In genomic region chr21:32803651-32804050, GRCh38 we compare ENCODE assay signal across 19 cellular contexts. TPM values are rescaled to one million over a fixed set of nuclear protein-coding genes. Genes with fewer than 3 reads are reported as not detected.
DNase-seq lines count a peak whose midpoint lies in the region.
"Had no signal": no experiment of that assay in that cellular context is flagged by ENCODE, and none has a peak within 500 bp of the region (broad histone marks: within the 10 kb centered on the region; RNA-seq: fewer than 3 reads in every experiment).

No MANE protein-coding gene starts in this region.

- no peaks in the 10 kb centered on the region for H3K27me3 ChIP-seq in Karpas-422 (ENCODE audit: low read length)
- H3K27me3 ChIP-seq: Peyer's patch, stomach, uterus had no signal

- H3K27ac ChIP-seq in Karpas-422 (ENCODE audit: low read length), result no peak overlapping the region
- H3K27ac ChIP-seq: Peyer's patch, stomach had no signal

- no peaks in the 10 kb centered on the region for H3K4me1 ChIP-seq in Karpas-422 (ENCODE audit: low read length)
- H3K4me1 ChIP-seq: stomach, uterus had no signal

- no peak overlapping the region for H2AFZ ChIP-seq in Karpas-422 (ENCODE audit: low read length)

- intact Hi-C loops in posterior vena cava (cut with DNase I), result no loop called here

- no peak overlapping the region for H3K4me3 ChIP-seq in Karpas-422 (ENCODE audit: low read length)
- H3K4me3 ChIP-seq: lung, Peyer's patch, stomach, uterus had no signal

- peak; percentile 7 for DNase-seq in activated CD4-positive, alpha-beta T cell treated with anti-CD3 and anti-CD28 coated beads for 48 hours
- DNase-seq in activated CD4-positive, alpha-beta T cell treated with anti-CD3 and anti-CD28 coated beads, Interleukin-2, amount 50 U/mL, for 4 hours, result no peak
- peak; percentile 50 for DNase-seq in OCI-M1 (lab: John Stamatoyannopoulos, UW)
- DNase-seq in fibroblast of peridontal ligament (ENCODE audit: extremely low read depth), result peak; percentile 9
- no peak for DNase-seq in Karpas-422
- no peak for DNase-seq in stimulated activated CD4-positive, alpha-beta T cell treated with anti-CD3 and anti-CD28 coated beads, Interleukin-12 subunit alpha, Interleukin-12 subunit beta, amount 100 ng/mL, for 4 hours
- no peak for DNase-seq in NCI-H2227 (lab: John Stamatoyannopoulos, UW; ENCODE audit: unreplicated experiment)
- DNase-seq in posterior vena cava (ENCODE audit: low spot score), result no peak
- DNase-seq: activated B cell treated with CpG ODN at 0.5 μM for 24 hours; activated effector memory CD4-positive, alpha-beta T cell treated with Interleukin-2 at 50 U/mL for 16 hours; COR-L47; glutamatergic neuron; naive thymus-derived CD8-positive, alpha-beta T cell; NCI-H2029 treated with DMSO at 0.1 percent for 48 hours; NCI-H69; Peyer's patch; stomach; uterus had no signal

- H3K36me3 ChIP-seq in Karpas-422 (ENCODE audit: insufficient read depth, low read length), result no peaks in the 10 kb centered on the region
- H3K36me3 ChIP-seq: Peyer's patch, stomach, uterus had no signal

- H3K9me3 ChIP-seq in Karpas-422 (ENCODE audit: low read length), result no peaks in the 10 kb centered on the region
- H3K9me3 ChIP-seq: Peyer's patch, stomach, uterus had no signal

- H3K79me2 ChIP-seq in Karpas-422 (ENCODE audit: low read length), result no peaks in the 10 kb centered on the region

- no peak overlapping the region for H3K9ac ChIP-seq in Karpas-422 (ENCODE audit: low read length)

- no peaks in the 10 kb centered on the region for H4K20me1 ChIP-seq in Karpas-422 (ENCODE audit: insufficient read depth, low read depth, low read length)

- no peaks in the 10 kb centered on the region for H3K9me2 ChIP-seq in Karpas-422 (replicated peaks; ENCODE audit: insufficient read depth, low read length)

- H3K4me2 ChIP-seq in Karpas-422 (ENCODE audit: low read depth, low read length, poor library complexity, severe bottlenecking), result no peak overlapping the region

RNA-seq across cellular contexts. Expression of gene PAXBP1, which starts 32.1 kb away (rescaled TPM):
- 58.5 and 87.7 TPM in 2 replicates for total RNA-seq in Karpas-422 (2014; rRNA removed; shearing (Covaris generic); ENCODE audit: low replicate concordance)
- 10 to 100 TPM; 25.4 to 28.3 TPM for total RNA-seq in posterior vena cava

Comparison
In these comparisons a context has a peak if more than half of its experiments do, and no peak if none do; other contexts are left out.
1. DNase-seq: peak in activated CD4-positive, alpha-beta T cell treated with anti-CD3 and anti-CD28 coated beads for 48 hours (single experiment), OCI-M1 (single experiment) and fibroblast of peridontal ligament (single experiment); none in activated CD4-positive, alpha-beta T cell treated with anti-CD3 and anti-CD28 coated beads, Interleukin-2, amount 50 U/mL, for 4 hours (0 of 2), Karpas-422 (single experiment), stimulated activated CD4-positive, alpha-beta T cell treated with anti-CD3 and anti-CD28 coated beads, Interleukin-12 subunit alpha, Interleukin-12 subunit beta, amount 100 ng/mL, for 4 hours (single experiment), NCI-H2227 (single experiment) and posterior vena cava (single experiment).